ENCODE assay signal across 13 cellular contexts in genomic region chr22:17436382-17436951, GRCh38.
DNase-seq lines count a peak whose midpoint lies in the region; ATAC-seq, FAIRE-seq and TF ChIP-seq lines count a peak whose summit lies in the region.
"Had no signal": no experiment of that assay in that cellular context is flagged by ENCODE, and none has a peak within 500 bp of the region (broad histone marks: within the 10 kb centered on the region; RNA-seq: fewer than 3 reads in every experiment).

No MANE protein-coding gene starts in this region.

- H3K23ac ChIP-seq in H1 (ENCODE audit: insufficient read length) = no peak overlapping the region

- no peak overlapping the region for H2AK5ac ChIP-seq in H1 (ENCODE audit: low read depth, low read length)

- intact Hi-C loops in activated CD8-positive, alpha-beta T cell treated with anti-CD3 and anti-CD28 coated beads for 36 hours (cut with micrococcal nuclease) = no loop called here

- no peaks in the 10 kb centered on the region for H3K9me3 ChIP-seq in H1 (ENCODE audit: insufficient read depth in 2 of 2, low read depth in 1 of 2, low read length in 1 of 2)
- no peaks in the 10 kb centered on the region for H3K9me3 ChIP-seq in neural progenitor cell (ENCODE audit: low read depth)
- no peaks in the 10 kb centered on the region for H3K9me3 ChIP-seq in WERI-Rb-1 (ENCODE audit: severe bottlenecking)
- H3K9me3 ChIP-seq: mucosa of descending colon, tibial artery had no signal

- no peaks in the 10 kb centered on the region; a peak in 1 of 8 replicates for H3K36me3 ChIP-seq in H1 (ENCODE audit: control insufficient read depth in 2 of 4, insufficient read depth in 4 of 4, low read length in 3 of 4)
- no peaks in the 10 kb centered on the region for H3K36me3 ChIP-seq in neural progenitor cell
- no peaks in the 10 kb centered on the region for H3K36me3 ChIP-seq in WERI-Rb-1
- H3K36me3 ChIP-seq: tibial artery had no signal

- H4K20me1 ChIP-seq in H1 (replicated peaks in 1 of 2; ENCODE audit: control insufficient read depth in 1 of 2, insufficient read depth in 2 of 2, low read length in 2 of 2) (peaks cover 18 to 35% of the 10 kb centered on the region in 2 experiments), neural progenitor cell (ENCODE audit: low read depth) (peaks cover 100% of the 10 kb centered on the region)

- peak; percentile 88 for ATAC-seq in GM18868 (IDR thresholded peaks at IDR 0.05; ENCODE audit: unreplicated experiment)
- no peak for ATAC-seq in activated CD8-positive, alpha-beta T cell treated with anti-CD3 and anti-CD28 coated beads for 36 hours
- ATAC-seq: activated T-helper 17 cell treated with anti-CD3 and anti-CD28 coated beads, Interleukin-2, amount 50 U/mL, for 72 hours; mucosa of descending colon had no signal

- H3K4me1 ChIP-seq in H1 (replicated peaks in 1 of 4; ENCODE audit: control insufficient read depth in 3 of 4, insufficient read depth in 4 of 4, low read length in 3 of 4) (peaks cover 12 to 31% (median 19%) of the 10 kb centered on the region in 4 experiments), neural progenitor cell (peaks cover 87% of the 10 kb centered on the region)
- H3K4me1 ChIP-seq: tibial artery had no signal

- H3K23me2 ChIP-seq in H1 (ENCODE audit: low read depth, low read length) = peaks cover 2% of the 10 kb centered on the region; the same call in 1 of the 2 replicates

- no peak for TF ChIP-seq EP300 in H1 (IDR thresholded peaks at IDR 0.05; ENCODE audit: borderline replicate concordance in 1 of 2, low read depth in 2 of 2, low read length in 2 of 2)

- no peak for TF ChIP-seq POLR2A in H1 (IDR thresholded peaks at IDR 0.05; ENCODE audit: control extremely low read depth in 1 of 2, low read depth in 2 of 2, low read length in 2 of 2)

- peak overlapping the region in 2 of 4 experiments; percentile 4 to 42; a peak in 5 of 8 replicates for H3K4me3 ChIP-seq in H1 (ENCODE audit: extremely low read depth in 1 of 4, insufficient read depth in 2 of 4, low read depth in 3 of 4, low read length in 4 of 4)
- peak overlapping the region; percentile 30 for H3K4me3 ChIP-seq in neural progenitor cell
- H3K4me3 ChIP-seq in WERI-Rb-1 (ENCODE audit: low read depth, low read length) = no peak overlapping the region
- H3K4me3 ChIP-seq: mucosa of descending colon, tibial artery had no signal

- H3K79me2 ChIP-seq in H1 (ENCODE audit: control insufficient read depth in 1 of 2, insufficient read depth in 2 of 2, low read length in 2 of 2) (peaks cover 27 to 99% of the 10 kb centered on the region in 2 experiments), neural progenitor cell (ENCODE audit: low read depth) (peaks cover 100% of the 10 kb centered on the region)

- no peak overlapping the region for H4K8ac ChIP-seq in H1 (ENCODE audit: extremely low read depth, insufficient read depth, low read length)

- peak overlapping the region; percentile 95 for H3K27ac Mint-ChIP-seq in neural progenitor cell
- H3K27ac Mint-ChIP-seq in activated naive CD4-positive, alpha-beta T cell treated with anti-CD3 and anti-CD28 coated beads, Interleukin-2, amount 10 ng/mL, durations not matched to agents 7 days and 5 days = no peak overlapping the region
- no peak overlapping the region for H3K27ac Mint-ChIP-seq in activated CD8-positive, alpha-beta T cell treated with anti-CD3 and anti-CD28 coated beads for 36 hours
- H3K27ac Mint-ChIP-seq: activated T-helper 17 cell treated with anti-CD3 and anti-CD28 coated beads, Interleukin-2, amount 50 U/mL, for 72 hours; T-helper 2 cell treated with Interferon-gamma antibody and Interleukin-4, amounts not matched to agents 5 μg/mL and 100 μg/mL, for 36 hours had no signal

- H3K4me2 ChIP-seq in H1 (ENCODE audit: insufficient read depth in 1 of 2, low read depth in 2 of 2, low read length in 2 of 2) (peak overlapping the region; percentile 64 to 77), neural progenitor cell (peak overlapping the region; percentile 76)

- H2BK20ac ChIP-seq in H1 (ENCODE audit: low read length) = no peak overlapping the region

- H3K27ac ChIP-seq in H1 (ENCODE audit: low read depth, low read length) (no peak overlapping the region), neural progenitor cell (peak overlapping the region; percentile 83), WERI-Rb-1 (no peak overlapping the region)
- H3K27ac ChIP-seq: tibial artery had no signal

- no peak overlapping the region for H3K56ac ChIP-seq in H1 (replicated peaks; ENCODE audit: insufficient read length, low read depth, low read length)

- H3F3A ChIP-seq in neural progenitor cell (ENCODE audit: low read depth) = peaks cover 49% of the 10 kb centered on the region

- H4K91ac ChIP-seq in H1 (replicated peaks; ENCODE audit: insufficient read length, low read length) = no peak overlapping the region

- FAIRE-seq in H1 (lab: Jason Lieb, UNC) = no peak

- H2AFZ ChIP-seq in H1 (ENCODE audit: low read length) (no peak overlapping the region), neural progenitor cell (replicated peaks) (no peak overlapping the region)

- 0 out of 2 replicates have a peak overlapping the region, but pooled peaks have one; percentile 36 for H2BK5ac ChIP-seq in H1 (ENCODE audit: low read depth, low read length)

- no peak overlapping the region for H3K9ac ChIP-seq in H1 (replicated peaks in 1 of 4; ENCODE audit: extremely low read depth in 1 of 4, low read depth in 3 of 4, low read length in 3 of 4)
- H3K9ac ChIP-seq in neural progenitor cell = no peak overlapping the region

- H3K27me3 Mint-ChIP-seq in neural progenitor cell (ENCODE audit: insufficient read depth, low read depth) = peaks cover 2% of the 10 kb centered on the region
- H3K27me3 Mint-ChIP-seq in activated naive CD4-positive, alpha-beta T cell treated with anti-CD3 and anti-CD28 coated beads, Interleukin-2, amount 10 ng/mL, durations not matched to agents 7 days and 5 days = peaks cover 13% of the 10 kb centered on the region
- H3K27me3 Mint-ChIP-seq in activated CD8-positive, alpha-beta T cell treated with anti-CD3 and anti-CD28 coated beads for 36 hours = peaks cover 9% of the 10 kb centered on the region

- TF ChIP-seq RAD21 in H1 (IDR thresholded peaks at IDR 0.05 in 1 of 2, conservative IDR thresholded peaks at IDR 0.05 in 1 of 2; ENCODE audit: low read depth in 2 of 2, low read length in 2 of 2) = no peak

- H2BK15ac ChIP-seq in H1 (ENCODE audit: low read length) = no peak overlapping the region

- H3K4me3 Mint-ChIP-seq in neural progenitor cell = peak overlapping the region; percentile 76
- H3K4me3 Mint-ChIP-seq in activated naive CD4-positive, alpha-beta T cell treated with anti-CD3 and anti-CD28 coated beads, Interleukin-2, amount 10 ng/mL, durations not matched to agents 7 days and 5 days = no peak overlapping the region
- H3K4me3 Mint-ChIP-seq in activated CD8-positive, alpha-beta T cell treated with anti-CD3 and anti-CD28 coated beads for 36 hours = no peak overlapping the region
- H3K4me3 Mint-ChIP-seq: activated T-helper 17 cell treated with anti-CD3 and anti-CD28 coated beads, Interleukin-2, amount 50 U/mL, for 72 hours; T-helper 2 cell treated with Interferon-gamma antibody and Interleukin-4, amounts not matched to agents 5 μg/mL and 100 μg/mL, for 36 hours had no signal

- no peak overlapping the region for H2BK12ac ChIP-seq in H1 (ENCODE audit: low read depth, low read length)

- H3K4ac ChIP-seq in H1 (replicated peaks; ENCODE audit: insufficient read length, low read depth, low read length) = no peak overlapping the region

- CTCF ChIA-PET in H1 (lab: Charles Lee; ENCODE audit: partially characterized antibody) = interaction anchor here (0.7 to 2.5 kb wide), 4 partner anchors 9 to 68 kb away, joined by 3 to 18 read pairs (median 6); no protein-coding TSS in a partner anchor
- CTCF ChIA-PET in activated naive CD4-positive, alpha-beta T cell treated with anti-CD3 and anti-CD28 coated beads, Interleukin-2, amount 10 ng/mL, durations not matched to agents 7 days and 5 days (lab: Charles Lee) = interaction anchor here (1.1 kb wide), 1 partner anchor 168 kb away, joined by 3 read pairs; no protein-coding TSS in a partner anchor
- CTCF ChIA-PET in activated CD8-positive, alpha-beta T cell treated with anti-CD3 and anti-CD28 coated beads for 36 hours (lab: Charles Lee) = interaction anchor here (1.0 to 1.2 kb wide), 3 partner anchors 10 to 21 kb away, joined by 3 to 4 read pairs (median 3); no protein-coding TSS in a partner anchor

- TF ChIP-seq CTCF in H1 (IDR thresholded peaks at IDR 0.05; ENCODE audit: control extremely low read depth in 1 of 3, insufficient read depth in 1 of 3, low read depth in 1 of 3, low read length in 3 of 3) (no peak), neural progenitor cell (IDR thresholded peaks at IDR 0.05) (no peak), WERI-Rb-1 (IDR thresholded peaks at IDR 0.05; ENCODE audit: low read depth, low read length) (no peak)
- TF ChIP-seq CTCF in activated CD8-positive, alpha-beta T cell treated with anti-CD3 and anti-CD28 coated beads for 36 hours (IDR thresholded peaks at IDR 0.05) = no peak

- peaks cover 11% of the 10 kb centered on the region for H3K79me1 ChIP-seq in H1 (ENCODE audit: low read depth, low read length)

- no peak overlapping the region for H4K5ac ChIP-seq in H1 (ENCODE audit: insufficient read length, low read depth, low read length)

- H3K27me3 ChIP-seq in H1 (replicated peaks in 1 of 4; ENCODE audit: control insufficient read depth in 3 of 4, extremely low read depth in 1 of 4, insufficient read depth in 3 of 4, low read length in 3 of 4) (no peaks in the 10 kb centered on the region), neural progenitor cell (no peaks in the 10 kb centered on the region), WERI-Rb-1 (ENCODE audit: insufficient read depth, low read depth, severe bottlenecking) (no peaks in the 10 kb centered on the region)

- H2BK120ac ChIP-seq in H1 (replicated peaks; ENCODE audit: low read depth, low read length) = no peak overlapping the region

- POLR2A ChIA-PET in H1 (lab: Charles Lee; ENCODE audit: partially characterized antibody) = interaction anchor here (0.9 to 2.0 kb wide), 7 partner anchors 15 to 67 kb away, joined by 3 to 6 read pairs (median 3); partner anchors contain the start of gene CECR2
- POLR2A ChIA-PET in activated CD8-positive, alpha-beta T cell treated with anti-CD3 and anti-CD28 coated beads for 36 hours (lab: Charles Lee) = interaction anchor here (0.6 kb wide), 1 partner anchor 509 kb away, joined by 3 read pairs; no protein-coding TSS in a partner anchor

- H3K4me1 Mint-ChIP-seq in neural progenitor cell = peaks cover 85% of the 10 kb centered on the region
- H3K4me1 Mint-ChIP-seq in activated naive CD4-positive, alpha-beta T cell treated with anti-CD3 and anti-CD28 coated beads, Interleukin-2, amount 10 ng/mL, durations not matched to agents 7 days and 5 days = no peaks in the 10 kb centered on the region
- H3K4me1 Mint-ChIP-seq in activated CD8-positive, alpha-beta T cell treated with anti-CD3 and anti-CD28 coated beads for 36 hours (ENCODE audit: low read depth) = no peaks in the 10 kb centered on the region
- H3K4me1 Mint-ChIP-seq: activated T-helper 17 cell treated with anti-CD3 and anti-CD28 coated beads, Interleukin-2, amount 50 U/mL, for 72 hours had no signal

- H3K36me3 Mint-ChIP-seq in neural progenitor cell = no peaks in the 10 kb centered on the region
- no peaks in the 10 kb centered on the region for H3K36me3 Mint-ChIP-seq in activated naive CD4-positive, alpha-beta T cell treated with anti-CD3 and anti-CD28 coated beads, Interleukin-2, amount 10 ng/mL, durations not matched to agents 7 days and 5 days
- H3K36me3 Mint-ChIP-seq in activated CD8-positive, alpha-beta T cell treated with anti-CD3 and anti-CD28 coated beads for 36 hours (ENCODE audit: low read depth) = no peaks in the 10 kb centered on the region

- 40% methylated on average over 5 of the region's 5 CpGs; no CpG with 5 or more reads in 1 of the 2 experiments for WGBS in H1 (ENCODE audit: extremely low coverage in 1 of 2, insufficient coverage in 1 of 2, insufficient read length in 1 of 2, insufficient replicate concordance in 2 of 2, low coverage in 1 of 2, low lambda C conversion rate in 2 of 2, missing lambda C conversion rate in 1 of 2), 2 experiments

- no peaks in the 10 kb centered on the region for H3K9me3 Mint-ChIP-seq in neural progenitor cell
- H3K9me3 Mint-ChIP-seq in activated naive CD4-positive, alpha-beta T cell treated with anti-CD3 and anti-CD28 coated beads, Interleukin-2, amount 10 ng/mL, durations not matched to agents 7 days and 5 days = no peaks in the 10 kb centered on the region
- H3K9me3 Mint-ChIP-seq in activated CD8-positive, alpha-beta T cell treated with anti-CD3 and anti-CD28 coated beads for 36 hours = no peaks in the 10 kb centered on the region
- H3K9me3 Mint-ChIP-seq: activated T-helper 17 cell treated with anti-CD3 and anti-CD28 coated beads, Interleukin-2, amount 50 U/mL, for 72 hours; T-helper 2 cell treated with Interferon-gamma antibody and Interleukin-4, amounts not matched to agents 5 μg/mL and 100 μg/mL, for 36 hours had no signal

- 0 out of 2 replicates have a peak overlapping the region, but pooled peaks have one; percentile 52 for H3K18ac ChIP-seq in H1 (ENCODE audit: extremely low read depth, low read length)

- H3K14ac ChIP-seq in H1 (ENCODE audit: insufficient read length) = no peak overlapping the region

- peak; percentile 10 to 13 for DNase-seq in Kasumi-1 (lab: John Stamatoyannopoulos, UW)
- DNase-seq in H1 (ENCODE audit: low read depth in 1 of 2, low spot score in 2 of 2) = no peak
- DNase-seq in neural progenitor cell (ENCODE audit: low spot score) = peak; percentile 44
- DNase-seq in activated naive CD4-positive, alpha-beta T cell treated with anti-CD3 and anti-CD28 coated beads, Interleukin-2, amount 10 ng/mL, durations not matched to agents 7 days and 5 days = no peak
- DNase-seq in WERI-Rb-1 = no peak
- no peak for DNase-seq in activated CD8-positive, alpha-beta T cell treated with anti-CD3 and anti-CD28 coated beads for 36 hours
- DNase-seq in OCI-M2 (lab: John Stamatoyannopoulos, UW; ENCODE audit: unreplicated experiment) = no peak
- DNase-seq: DMS79 treated with DMSO at 0.1 percent for 48 hours, mucosa of descending colon, tibial artery had no signal

Comparison
In these comparisons a context has a peak if more than half of its experiments do, and no peak if none do; other contexts are left out.
1. DNase-seq: peak in Kasumi-1 (2 of 2) and neural progenitor cell (single experiment); none in H1 (0 of 2), activated naive CD4-positive, alpha-beta T cell treated with anti-CD3 and anti-CD28 coated beads, Interleukin-2, amount 10 ng/mL, durations not matched to agents 7 days and 5 days (single experiment), WERI-Rb-1 (single experiment), activated CD8-positive, alpha-beta T cell treated with anti-CD3 and anti-CD28 coated beads for 36 hours (single experiment) and OCI-M2 (single experiment).